Comparison of ENCODE assay signal across 26 cellular contexts in the genomic region with DNA sequence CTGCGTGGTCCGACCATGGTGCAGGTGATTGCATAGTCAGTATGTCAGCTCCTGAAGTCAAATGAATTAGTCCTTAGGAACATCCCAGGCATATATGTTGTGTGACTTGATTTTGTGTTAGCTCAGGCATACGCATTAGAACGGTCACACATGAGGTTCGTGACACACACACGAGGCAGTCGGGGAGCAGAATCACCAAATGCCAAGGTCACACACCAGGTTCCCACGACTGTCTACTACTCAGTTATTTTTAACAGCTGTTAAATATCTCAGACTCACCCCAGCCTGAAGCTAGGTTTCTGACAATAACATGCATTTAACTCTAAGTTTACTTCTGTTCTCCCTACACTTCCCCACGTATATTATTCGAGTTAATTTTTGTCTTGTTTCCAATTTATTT. TPM values are rescaled to one million over a fixed set of nuclear protein-coding genes. Genes with fewer than 3 reads are reported as not detected.
DNase-seq lines count a peak whose midpoint lies in the region; ATAC-seq, FAIRE-seq and TF ChIP-seq lines count a peak whose summit lies in the region.
"Had no signal": no experiment of that assay in that cellular context is flagged by ENCODE, and none has a peak within 500 bp of the region (broad histone marks: within the 10 kb centered on the region; RNA-seq: fewer than 3 reads in every experiment).

No MANE protein-coding gene starts in this region.

- WGBS in K562 (ENCODE audit: insufficient coverage, low coverage, missing lambda C conversion rate), result 91% methylated on average over 10 of the region's 10 CpGs
- WGBS in heart right ventricle, 2 donors, result 64 to 68% methylated on average over 10 of the region's 10 CpGs

- H3K36me3 Mint-ChIP-seq in T-helper 17 cell (ENCODE audit: low read depth), result peaks cover 2% of the 10 kb centered on the region

- H3K4me2 ChIP-seq in K562 (ENCODE audit: insufficient read depth, low read length), result no peak overlapping the region
- H3K4me2 ChIP-seq: BLaER1 had no signal

- peaks cover 0 to 10% of the 10 kb centered on the region in 2 experiments; a peak in 1 of 5 replicates for H3K4me1 ChIP-seq in K562 (replicated peaks in 1 of 2; ENCODE audit: control insufficient read depth in 2 of 2, insufficient read depth in 2 of 2, low read length in 2 of 2)
- peaks cover 0 to 13% (median 0%) of the 10 kb centered on the region in 9 donors for H3K4me1 ChIP-seq in heart right ventricle
- H3K4me1 ChIP-seq: BLaER1, HAP-1, SJSA1 had no signal

- H3K27me3 ChIP-seq in K562 (ENCODE audit: control insufficient read depth in 2 of 2, insufficient read depth in 2 of 2, low read length in 2 of 2), result no peaks in the 10 kb centered on the region; a peak in 1 of 5 replicates
- H3K27me3 ChIP-seq in heart right ventricle, result no peaks in the 10 kb centered on the region
- H3K27me3 ChIP-seq: BLaER1, SJSA1 had no signal

- no peaks in the 10 kb centered on the region; the same call in 2 of the 3 replicates for H3K79me2 ChIP-seq in K562 (ENCODE audit: control insufficient read depth, insufficient read depth, low read length)

- CTCF ChIA-PET in K562 (lab: Yijun Ruan, JAX; ENCODE audit: low intra/inter-chr PET ratio), result no interaction called here

- FAIRE-seq in K562 (lab: Jason Lieb, UNC), result no peak
- FAIRE-seq: A204.1, D721Med had no signal

- intact Hi-C loops in K562 (cut with micrococcal nuclease) (no loop called here), heart right ventricle (cut with DNase I) (no loop called here)

- in situ Hi-C loops in K562 (cut with MboI), result no loop called here

- DNase-seq in T-helper 17 cell (no peak), K562 (ENCODE audit: extremely low read depth in 1 of 4, low spot score in 3 of 4) (no peak), heart right ventricle (no peak), myocyte (ENCODE audit: low read depth) (peak; percentile 17), NCI-H2107 treated with DMSO at 0.1 percent for 48 hours (lab: John Stamatoyannopoulos, UW; ENCODE audit: unreplicated experiment) (no peak), NCI-H1092 (lab: John Stamatoyannopoulos, UW) (no peak)
- DNase-seq: CD4-positive, CD25-positive, alpha-beta regulatory T cell; GOT3; HFFc6; NCI-H1092 treated with DMSO at 0.1 percent for 48 hours; NCI-H1436; NCI-H187; NCI-H2081 treated with DMSO at 0.1 percent for 48 hours; NCI-H524; NCI-H748 treated with DMSO at 0.1 percent for 48 hours; NK-92 treated with Interleukin-12 subunit alpha and Interleukin-12 subunit beta, amount 100 ng/mL, for 24 hours; PC-3 had no signal

- peak overlapping the region; percentile 80 for H3K27ac Mint-ChIP-seq in T-helper 17 cell
- H3K27ac Mint-ChIP-seq: HFFc6 had no signal

- no peaks in the 10 kb centered on the region for H3K27me3 Mint-ChIP-seq in T-helper 17 cell
- H3K27me3 Mint-ChIP-seq: CD4-positive, CD25-positive, alpha-beta regulatory T cell; IgD-negative memory B cell had no signal

- no peaks in the 10 kb centered on the region for H3K9me1 ChIP-seq in K562 (ENCODE audit: control insufficient read depth, insufficient read depth, low read length)

- TF ChIP-seq POLR2A in K562 (conservative IDR thresholded peaks at IDR 0.05), result no peak

- no peak for TF ChIP-seq EP300 in K562 (IDR thresholded peaks at IDR 0.05; ENCODE audit: low read length)

- no peak for TF ChIP-seq RAD21 in K562 (CRISPR knock-in tag; conservative IDR thresholded peaks at IDR 0.05 in 1 of 2, IDR thresholded peaks at IDR 0.05 in 1 of 2)

- H3K4me3 ChIP-seq in K562 (no peak overlapping the region), heart right ventricle (no peak overlapping the region)
- H3K4me3 ChIP-seq: BLaER1, HAP-1, SJSA1 had no signal

- no peaks in the 10 kb centered on the region for H3K9me3 ChIP-seq in T-helper 17 cell (ENCODE audit: control insufficient read depth, low read length, poor library complexity, severe bottlenecking)
- H3K9me3 ChIP-seq in K562 (replicated peaks; ENCODE audit: control insufficient read depth, insufficient read depth, low read depth, low read length), result peaks cover 14% of the 10 kb centered on the region
- peaks cover 0 to 11% (median 0%) of the 10 kb centered on the region in 11 donors for H3K9me3 ChIP-seq in heart right ventricle
- H3K9me3 ChIP-seq: HAP-1, SJSA1 had no signal

- POLR2A ChIA-PET in K562 (lab: Yijun Ruan, JAX), result interaction anchor here (0.6 to 0.8 kb wide), 2 partner anchors 14 to 113 kb away, joined by 3 read pairs; no protein-coding TSS in a partner anchor

- no TSS peak for BruUV-seq in K562 (replicated peaks; lab: Mats Ljungman, UMichigan)

- peak overlapping the region; percentile 32; the same call in 2 of the 3 replicates for H3K27ac ChIP-seq in K562 (ENCODE audit: extremely low read depth, low read depth, low read length)
- peak overlapping the region in 8 of 10 donors; percentile 23 to 79 (median 53) for H3K27ac ChIP-seq in heart right ventricle
- H3K27ac ChIP-seq: BLaER1, HL-60, SJSA1 had no signal

- H3K36me3 ChIP-seq in K562 (ENCODE audit: control insufficient read depth, insufficient read depth, low read length), result peaks cover 64% of the 10 kb centered on the region
- H3K36me3 ChIP-seq in heart right ventricle, result peaks cover 0 to 76% (median 26%) of the 10 kb centered on the region in 9 donors
- H3K36me3 ChIP-seq: SJSA1 had no signal

- H3K4me3 Mint-ChIP-seq in T-helper 17 cell, result no peak overlapping the region
- H3K4me3 Mint-ChIP-seq: CD4-positive, CD25-positive, alpha-beta regulatory T cell; HFFc6 had no signal

- H3K4me1 Mint-ChIP-seq in T-helper 17 cell, result peaks cover 7% of the 10 kb centered on the region

- no peaks in the 10 kb centered on the region for H4K20me1 ChIP-seq in K562 (replicated peaks; ENCODE audit: control insufficient read depth, insufficient read depth, low read length)
- H4K20me1 ChIP-seq: BLaER1 had no signal

- TF ChIP-seq CTCF in K562 (IDR thresholded peaks at IDR 0.05 in 2 of 3, conservative IDR thresholded peaks at IDR 0.05 in 1 of 3; ENCODE audit: insufficient read depth in 2 of 3, low read depth in 1 of 3, low read length in 3 of 3) (no peak), heart right ventricle (IDR thresholded peaks at IDR 0.05) (no peak)

- ATAC-seq in T-helper 17 cell (no peak), K562 (no peak), heart right ventricle (peak; percentile 25 to 79 (median 66)), HG03378 (IDR thresholded peaks at IDR 0.05; ENCODE audit: unreplicated experiment) (no peak), GM19324 (IDR thresholded peaks at IDR 0.05; ENCODE audit: low FRiP score, unreplicated experiment) (no peak)
- ATAC-seq: PC-3 had no signal

- H3K9ac ChIP-seq in K562 (ENCODE audit: insufficient read depth in 1 of 2, low read depth in 2 of 2, low read length in 2 of 2), result no peak overlapping the region
- H3K9ac ChIP-seq: BLaER1 had no signal

- H2AFZ ChIP-seq in K562 (ENCODE audit: low read depth, low read length), result no peak overlapping the region

TF ChIP-seq in K562, 482 proteins besides CTCF, POLR2A, EP300 and RAD21 (continues in another document):
- TF ChIP-seq NFRKB (IDR thresholded peaks at IDR 0.05; ENCODE audit: low read depth), result no peak

RNA-seq across cellular contexts. Expression of a gene that starts 54.8 kb away (rescaled TPM):
- total RNA-seq in T-helper 17 cell (10 to 100 TPM; 12.4 to 15.0 TPM), K562 (2014; rRNA removed) (24.7 and 28.3 TPM in 2 replicates), K562 (2014; rRNA removed; fragmentation: Illumina TruSeq; extraction: Trizol) (21.9 and 24.0 TPM in 2 replicates), K562 (2015; rRNA removed; fragmentation: Illumina TruSeq; extraction: Trizol) (17.7 and 20.6 TPM in 2 replicates), K562 (2021) (23.1 and 27.1 TPM in 2 replicates), heart right ventricle (10 to 100 TPM; 15.8 to 32.4 (median 21.1) TPM), myocyte (9.2 and 9.6 TPM in 2 replicates)
- 95.4 and 308 TPM in 2 replicates for total RNA-seq in K562 (2011; cell fraction: chromatin; rRNA removed; ENCODE audit: low replicate concordance)
- 44.7 and 52.6 TPM in 2 replicates for total RNA-seq in K562 (2011; cell fraction: nucleolus; rRNA removed)
- 111 and 142 TPM in 2 replicates for total RNA-seq in K562 (2011; cell fraction: nucleoplasm; rRNA removed)
- polyA plus RNA-seq in K562 (2011; rRNA removed) (33.3 and 37.9 TPM in 2 replicates), K562 (2014; fragmentation: Illumina TruSeq; extraction: Trizol) (20.3 and 36.5 TPM in 2 replicates), K562 (2014; fragmentation: Nextera tagmentation; extraction: Ambion mirVana) (1 to 10 TPM; 1.3 to 1.6 TPM), K562 (2014; rRNA removed) (39.3 and 42.5 TPM in 2 replicates), heart right ventricle (10 to 100 TPM; 13.6 to 43.1 TPM)
- polyA plus RNA-seq in K562 (2011; cell fraction: cytosol; rRNA removed), result 44.5 and 61.9 TPM in 2 replicates
- 138 and 267 TPM in 2 replicates for polyA plus RNA-seq in K562 (2011; cell fraction: nucleus; rRNA removed)
- 27.1 and 46.7 TPM in 2 replicates for polyA plus RNA-seq in K562 (2012)
- 42.0 and 45.1 TPM in 2 replicates for polyA minus RNA-seq in K562 (2011; rRNA and poly(A)+ RNA removed)
- 20.7 and 21.2 TPM in 2 replicates for polyA minus RNA-seq in K562 (2011; cell fraction: cytosol; rRNA and poly(A)+ RNA removed)
- polyA minus RNA-seq in K562 (2011; cell fraction: nucleus; rRNA and poly(A)+ RNA removed), result 40.8 and 41.6 TPM in 2 replicates
- polyA plus RNA-seq in myocyte (2012), result 14.1 TPM

Comparison
In these comparisons a context has a peak if more than half of its experiments do, and no peak if none do; other contexts are left out.
1. ATAC-seq: peak in heart right ventricle (8 of 8); none in T-helper 17 cell (single experiment), K562 (single experiment), HG03378 (single experiment) and GM19324 (single experiment).